ENCODE assay signal across 34 cellular contexts in genomic region chr3:27391796-27392195, GRCh38. TPM values are rescaled to one million over a fixed set of nuclear protein-coding genes. Genes with fewer than 3 reads are reported as not detected.
DNase-seq lines count a peak whose midpoint lies in the region; ATAC-seq and TF ChIP-seq lines count a peak whose summit lies in the region.
"Had no signal": no experiment of that assay in that cellular context is flagged by ENCODE, and none has a peak within 500 bp of the region (broad histone marks: within the 10 kb centered on the region; RNA-seq: fewer than 3 reads in every experiment).

No MANE protein-coding gene starts in this region.

- TF ChIP-seq CTCF in CD4-positive, alpha-beta T cell (IDR thresholded peaks at IDR 0.05), result no peak
- TF ChIP-seq CTCF in RWPE2 (IDR thresholded peaks at IDR 0.05; ENCODE audit: poor library complexity, severe bottlenecking), result no peak

- H3K9ac ChIP-seq in GM23248, result no peak overlapping the region
- H3K9ac ChIP-seq: BLaER1 had no signal

- peaks cover 79% of the 10 kb centered on the region for H3K36me3 Mint-ChIP-seq in CD4-positive, alpha-beta T cell (ENCODE audit: low read depth)
- peaks cover 57% of the 10 kb centered on the region for H3K36me3 Mint-ChIP-seq in effector memory CD8-positive, alpha-beta T cell (ENCODE audit: insufficient read depth)

- no peaks in the 10 kb centered on the region for H4K20me1 ChIP-seq in GM23248 (ENCODE audit: insufficient read depth)
- H4K20me1 ChIP-seq: BLaER1 had no signal

- WGBS in GM23248 (ENCODE audit: low coverage in 1 of 2, low lambda C conversion rate in 2 of 2, missing lambda C conversion rate in 2 of 2), 2 experiments, result 95 to 97% methylated on average over 1 of the region's 1 CpG

- no peaks in the 10 kb centered on the region for H3K27me3 Mint-ChIP-seq in CD4-positive, alpha-beta T cell
- H3K27me3 Mint-ChIP-seq in effector memory CD8-positive, alpha-beta T cell, result no peaks in the 10 kb centered on the region
- H3K27me3 Mint-ChIP-seq: activated CD4-positive, alpha-beta T cell treated with anti-CD3 and anti-CD28 coated beads, Interleukin-2, amount 10 ng/mL, durations not matched to agents 7 days and 5 days; stimulated activated naive CD8-positive, alpha-beta T cell treated with anti-CD3 and anti-CD28 coated beads, Interleukin-15, Interleukin-2, amounts not matched to agents 100 ng/mL and 50 ng/mL, for 24 hours had no signal

- DNase-seq in CD4-positive, alpha-beta T cell, result no peak
- DNase-seq in GM23248 (peak; percentile 19), RWPE2 (ENCODE audit: low spot score) (no peak), left ventricle myocardium superior (no peak), NCI-H526 treated with DMSO at 0.1 percent for 48 hours (lab: John Stamatoyannopoulos, UW) (no peak), globus pallidus (ENCODE audit: low spot score) (no peak)
- DNase-seq in effector memory CD8-positive, alpha-beta T cell, result no peak
- no peak for DNase-seq in NK-92 treated with Interleukin-12 subunit alpha and Interleukin-12 subunit beta, amount 100 ng/mL, for 24 hours (lab: John Stamatoyannopoulos, UW)
- DNase-seq: activated CD4-positive, alpha-beta T cell treated with anti-CD3 and anti-CD28 coated beads, Interleukin-2, amount 10 ng/mL, durations not matched to agents 7 days and 5 days; amygdala; Caco-2; colonic mucosa; effector memory CD4-positive, alpha-beta T cell; foreskin fibroblast; head of caudate nucleus; islet precursor cell; left lung; mesendoderm; NCI-H1105 treated with DMSO at 0.1 percent for 48 hours; NCI-H187 treated with DMSO at 0.1 percent for 48 hours; NCI-H524 treated with DMSO at 0.1 percent for 48 hours; posterior cingulate gyrus; RPMI8226; T1000; testis; WERI-Rb-1 had no signal

- CTCF ChIA-PET in CD4-positive, alpha-beta T cell (lab: Charles Lee), result no interaction called here

- peaks cover 41% of the 10 kb centered on the region; the same call in 1 of the 2 replicates for H3F3A ChIP-seq in GM23248 (ENCODE audit: insufficient read depth)

- H3K27ac Mint-ChIP-seq in CD4-positive, alpha-beta T cell, result peak overlapping the region; percentile 32
- peak overlapping the region; percentile 31 to 87 for H3K27ac Mint-ChIP-seq in effector memory CD8-positive, alpha-beta T cell
- H3K27ac Mint-ChIP-seq: activated CD4-positive, alpha-beta T cell treated with anti-CD3 and anti-CD28 coated beads, Interleukin-2, amount 10 ng/mL, durations not matched to agents 7 days and 5 days; activated naive CD4-positive, alpha-beta T cell treated with anti-CD3 and anti-CD28 coated beads, Interleukin-2, amount 50 U/mL, for 72 hours; stimulated activated naive CD8-positive, alpha-beta T cell treated with anti-CD3 and anti-CD28 coated beads, Interleukin-15, Interleukin-2, amounts not matched to agents 100 ng/mL and 50 ng/mL, for 24 hours had no signal

- H3K4me3 Mint-ChIP-seq in CD4-positive, alpha-beta T cell, result no peak overlapping the region
- no peak overlapping the region for H3K4me3 Mint-ChIP-seq in effector memory CD8-positive, alpha-beta T cell
- H3K4me3 Mint-ChIP-seq: activated CD4-positive, alpha-beta T cell treated with anti-CD3 and anti-CD28 coated beads, Interleukin-2, amount 10 ng/mL, durations not matched to agents 7 days and 5 days; GM23338; stimulated activated naive CD8-positive, alpha-beta T cell treated with anti-CD3 and anti-CD28 coated beads, Interleukin-15, Interleukin-2, amounts not matched to agents 100 ng/mL and 50 ng/mL, for 24 hours had no signal

- H3K27me3 ChIP-seq in CD4-positive, alpha-beta T cell (ENCODE audit: control insufficient read depth, insufficient read depth, low read length), result no peaks in the 10 kb centered on the region
- H3K27me3 ChIP-seq in GM23248 (replicated peaks; ENCODE audit: insufficient read depth), result no peaks in the 10 kb centered on the region
- no peaks in the 10 kb centered on the region for H3K27me3 ChIP-seq in RWPE2 (ENCODE audit: insufficient read depth, poor library complexity, severe bottlenecking)
- H3K27me3 ChIP-seq: BLaER1, colonic mucosa, left lung, right atrium auricular region, SJSA1, testis had no signal

- H3K36me3 ChIP-seq in GM23248 (ENCODE audit: low read depth) (peaks cover 79% of the 10 kb centered on the region), RWPE2 (ENCODE audit: low read depth) (peaks cover 92% of the 10 kb centered on the region)
- H3K36me3 ChIP-seq: colonic mucosa had no signal

- H3K9me3 ChIP-seq in CD4-positive, alpha-beta T cell (ENCODE audit: control insufficient read depth, low read length), result no peaks in the 10 kb centered on the region
- H3K9me3 ChIP-seq in GM23248 (ENCODE audit: low read depth) (no peaks in the 10 kb centered on the region), RWPE2 (ENCODE audit: severe bottlenecking) (no peaks in the 10 kb centered on the region)
- H3K9me3 ChIP-seq: BLaER1, Caco-2, colonic mucosa, left lung, right atrium auricular region, SJSA1, testis had no signal

- POLR2A ChIA-PET in CD4-positive, alpha-beta T cell (lab: Charles Lee), result no interaction called here

- in situ Hi-C loops in GM23248 (cut with MboI), result no loop called here

- peaks cover 59% of the 10 kb centered on the region for H3K79me2 ChIP-seq in GM23248 (ENCODE audit: insufficient read depth)

- H3K4me1 ChIP-seq in GM23248 (ENCODE audit: insufficient read depth), result 0 out of 2 replicates have a peak, but pooled peaks cover 6% of the 10 kb centered on the region
- no peaks in the 10 kb centered on the region for H3K4me1 ChIP-seq in RWPE2 (ENCODE audit: insufficient read depth, poor library complexity, severe bottlenecking)
- H3K4me1 ChIP-seq: BLaER1, Caco-2, colonic mucosa, left lung, right atrium auricular region, SJSA1, testis had no signal

- intact Hi-C loops in CD4-positive, alpha-beta T cell (cut with DNase I, micrococcal nuclease), result no loop called here
- intact Hi-C loops in left ventricle myocardium superior (cut with micrococcal nuclease), result no loop called here

- no peaks in the 10 kb centered on the region for H3K9me3 Mint-ChIP-seq in CD4-positive, alpha-beta T cell
- no peaks in the 10 kb centered on the region for H3K9me3 Mint-ChIP-seq in effector memory CD8-positive, alpha-beta T cell
- H3K9me3 Mint-ChIP-seq: activated CD4-positive, alpha-beta T cell treated with anti-CD3 and anti-CD28 coated beads, Interleukin-2, amount 10 ng/mL, durations not matched to agents 7 days and 5 days; activated naive CD4-positive, alpha-beta T cell treated with anti-CD3 and anti-CD28 coated beads, Interleukin-2, amount 50 U/mL, for 72 hours; GM23338; stimulated activated naive CD8-positive, alpha-beta T cell treated with anti-CD3 and anti-CD28 coated beads, Interleukin-15, Interleukin-2, amounts not matched to agents 100 ng/mL and 50 ng/mL, for 24 hours had no signal

- H3K4me1 Mint-ChIP-seq in CD4-positive, alpha-beta T cell (ENCODE audit: low read depth), result no peaks in the 10 kb centered on the region
- peaks cover 0 to 5% of the 10 kb centered on the region in 2 donors for H3K4me1 Mint-ChIP-seq in effector memory CD8-positive, alpha-beta T cell (ENCODE audit: low read depth in 2 of 2)

- H2AFZ ChIP-seq in GM23248, result no peak overlapping the region
- H2AFZ ChIP-seq: GM23338 had no signal

- H3K9me2 ChIP-seq in GM23248 (ENCODE audit: insufficient read depth), result no peaks in the 10 kb centered on the region

- no peak overlapping the region for H3K4me3 ChIP-seq in GM23248
- no peak overlapping the region for H3K4me3 ChIP-seq in RWPE2 (ENCODE audit: severe bottlenecking)
- H3K4me3 ChIP-seq: BLaER1, colonic mucosa, GM23338, K562, left lung, right atrium auricular region, SJSA1, smooth muscle cell, testis had no signal

- ATAC-seq in CD4-positive, alpha-beta T cell (ENCODE audit: poor library complexity), result no peak
- ATAC-seq in RWPE2 (ENCODE audit: low read depth) (0 out of 3 replicates have a peak, but pooled peaks have one; percentile 31), left ventricle myocardium superior (no peak)
- ATAC-seq in effector memory CD8-positive, alpha-beta T cell (replicated peaks), result no peak
- ATAC-seq: activated naive CD4-positive, alpha-beta T cell treated with anti-CD3 and anti-CD28 coated beads, Interleukin-2, amount 50 U/mL, for 72 hours; GM23338; K562; left lung had no signal

- H3K4me2 ChIP-seq in GM23248 (ENCODE audit: unreplicated experiment), result no peak overlapping the region
- H3K4me2 ChIP-seq: BLaER1, GM23338, smooth muscle cell had no signal

- H3K27ac ChIP-seq in CD4-positive, alpha-beta T cell (ENCODE audit: low read depth, low read length), result no peak overlapping the region
- H3K27ac ChIP-seq in GM23248, result no peak overlapping the region
- H3K27ac ChIP-seq in RWPE2 (ENCODE audit: poor library complexity, severe bottlenecking), result no peak overlapping the region
- H3K27ac ChIP-seq: BLaER1, colonic mucosa, left lung, right atrium auricular region, SJSA1, testis, WERI-Rb-1 had no signal

RNA-seq across cellular contexts. Expression of gene NEK10, which starts 22.6 kb away (rescaled TPM):
- total RNA-seq in CD4-positive, alpha-beta T cell, result under 1 TPM; 0.61 to 0.77 TPM
- total RNA-seq in GM23248 (2014; rRNA removed; shearing (Covaris generic)), result 7.6 and 9.5 TPM in 2 replicates
- 1.7 and 3.2 TPM in 2 replicates for polyA plus RNA-seq in GM23248 (2016; fragmentation: Nextera tagmentation; extraction: Ambion mirVana)
- 16.9 TPM for total RNA-seq in left ventricle myocardium superior
- polyA plus RNA-seq: K562, smooth muscle cell had no signal
